36 cellular contexts compared by ENCODE assay signal in the genomic region with DNA sequence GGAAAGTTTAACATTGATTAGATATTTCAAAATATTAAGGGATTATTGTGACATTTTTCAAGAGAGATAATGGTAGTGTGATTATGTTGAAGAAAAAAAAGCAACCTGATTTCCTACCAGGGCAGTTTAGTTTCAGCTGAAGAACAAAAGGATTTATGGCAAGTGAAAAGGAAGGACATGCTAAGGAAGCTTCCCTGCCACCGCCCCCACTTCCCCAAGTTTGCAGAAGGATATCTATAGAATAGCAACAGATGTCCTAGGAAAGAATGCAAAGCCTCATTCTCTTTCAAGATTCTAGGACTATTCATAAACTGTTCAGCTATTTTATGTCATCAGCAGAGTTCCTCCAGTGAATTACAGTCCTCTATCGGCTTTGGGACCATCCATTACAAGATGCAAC.
"Had no signal": no experiment of that assay in that cellular context is flagged by ENCODE, and none has a peak within 500 bp of the region (broad histone marks: within the 10 kb centered on the region; RNA-seq: fewer than 3 reads in every experiment).

No MANE protein-coding gene starts in this region.

- ATAC-seq: activated CD4-positive, alpha-beta T cell treated with anti-CD3 and anti-CD28 coated beads for 36 hours; activated CD4-positive, CD25-positive, alpha-beta regulatory T cell treated with anti-CD3 and anti-CD28 coated beads, Interleukin-2, amount 50 U/mL, for 24 hours; activated CD8-positive, alpha-beta T cell treated with anti-CD3 and anti-CD28 coated beads, Interleukin-2, amount 10 ng/mL, durations not matched to agents 7 days and 5 days; activated naive CD4-positive, alpha-beta T cell treated with anti-CD3 and anti-CD28 coated beads, Interleukin-2, amount 50 U/mL, for 72 hours; activated T-cell treated with anti-CD3 and anti-CD28 coated beads, Interleukin-2, amount 50 U/mL, for 4 hours; activated T-cell treated with anti-CD3 and anti-CD28 coated beads, Interleukin-2, amount 50 U/mL, for 72 hours; activated T-helper 17 cell treated with anti-CD3 and anti-CD28 coated beads, Interleukin-2, amount 50 U/mL, for 72 hours; body of pancreas; WTC11 had no signal

- H3K4me1 ChIP-seq: adrenal gland, body of pancreas, breast epithelium had no signal

- H3K36me3 ChIP-seq: adrenal gland, brain microvascular endothelial cell, breast epithelium, cardiac muscle cell, WERI-Rb-1 had no signal

- H3K9me3 ChIP-seq: adrenal gland, body of pancreas, breast epithelium had no signal

- H3K4me3 ChIP-seq: adrenal gland, body of pancreas, breast epithelium, cardiac muscle cell had no signal

- H3K27ac ChIP-seq: adrenal gland, body of pancreas, brain microvascular endothelial cell, breast epithelium, cardiac muscle cell, WERI-Rb-1 had no signal

- FAIRE-seq: astrocyte had no signal

- H3K27me3 ChIP-seq: adrenal gland, body of pancreas, brain microvascular endothelial cell, breast epithelium, cardiac muscle cell had no signal

- DNase-seq: activated CD4-positive, alpha-beta memory T cell treated with anti-CD3 and anti-CD28 coated beads, Interleukin-2, amount 10 ng/mL, durations not matched to agents 7 days and 5 days; activated CD4-positive, alpha-beta T cell treated with anti-CD3 and anti-CD28 coated beads for 1 hour; activated CD4-positive, alpha-beta T cell treated with anti-CD3 and anti-CD28 coated beads for 36 hours; activated CD4-positive, alpha-beta T cell treated with anti-CD3 and anti-CD28 coated beads for 48 hours; activated CD4-positive, alpha-beta T cell treated with anti-CD3 and anti-CD28 coated beads, Interleukin-2, amount 10 ng/mL, durations not matched to agents 7 days and 5 days; activated CD4-positive, alpha-beta T cell treated with anti-CD3 and anti-CD28 coated beads, Interleukin-2, amount 50 U/mL, for 48 hours; activated CD4-positive, CD25-positive, alpha-beta regulatory T cell; activated CD8-positive, alpha-beta memory T cell treated with anti-CD3 and anti-CD28 coated beads, Interleukin-2, amount 50 U/mL, for 4 hours; activated CD8-positive, alpha-beta T cell treated with anti-CD3 and anti-CD28 coated beads, Interleukin-2, amount 10 ng/mL, durations not matched to agents 7 days and 5 days; activated effector memory CD4-positive, alpha-beta T cell treated with anti-CD3 and anti-CD28 coated beads, Interleukin-2, amount 50 U/mL, for 16 hours; activated gamma-delta T cell treated with Interleukin-2 at 50 U/mL for 16 hours; activated naive CD4-positive, alpha-beta T cell; activated naive CD4-positive, alpha-beta T cell treated with anti-CD3 and anti-CD28 coated beads for 36 hours; activated naive CD4-positive, alpha-beta T cell treated with anti-CD3 and anti-CD28 coated beads, Interleukin-2, amount 50 U/mL, for 16 hours; activated naive CD8-positive, alpha-beta T cell treated with anti-CD3 and anti-CD28 coated beads for 36 hours; activated T-cell treated with anti-CD3 and anti-CD28 coated beads for 4 hours; activated T-cell treated with anti-CD3 and anti-CD28 coated beads, Interleukin-2, amount 50 U/mL, for 1 hour; activated T-cell treated with anti-CD3 and anti-CD28 coated beads, Interleukin-2, amount 50 U/mL, for 4 hours; activated T-cell treated with anti-CD3 and anti-CD28 coated beads, Interleukin-2, amount 50 U/mL, for 72 hours; adrenal gland; amniotic stem cell; aorta; body of pancreas; brain microvascular endothelial cell; cerebellar nuclear complex; T-helper 1 cell; T-helper 2 cell; T-helper 9 cell; WERI-Rb-1 had no signal
